1 cellular context compared by ENCODE assay signal in genomic region chr11:130055637-130056036, GRCh38.
TF ChIP-seq lines count a peak whose summit lies in the region.

No MANE protein-coding gene starts in this region.

TF ChIP-seq in WTC11, 78 proteins besides CTCF, POLR2A, EP300 and RAD21 (continued from another document):
- TF ChIP-seq GABPB1 (CRISPR knock-in tag; IDR thresholded peaks at IDR 0.05), result no peak
- TF ChIP-seq NR3C1 (CRISPR knock-in tag; conservative IDR thresholded peaks at IDR 0.05; ENCODE audit: low read depth), result no peak
